ENCODE assay signal across 9 cellular contexts in genomic region chr12:75878382-75878720, GRCh38.
DNase-seq lines count a peak whose midpoint lies in the region; ATAC-seq, FAIRE-seq and TF ChIP-seq lines count a peak whose summit lies in the region.
"Had no signal": no experiment of that assay in that cellular context is flagged by ENCODE, and none has a peak within 500 bp of the region (broad histone marks: within the 10 kb centered on the region; RNA-seq: fewer than 3 reads in every experiment).

No MANE protein-coding gene starts in this region.

- H3K27ac ChIP-seq in ascending aorta (no peak overlapping the region), osteoblast (ENCODE audit: low read depth, low read length) (peak overlapping the region; percentile 62)

- H3K36me3 ChIP-seq in ascending aorta, result no peaks in the 10 kb centered on the region
- H3K36me3 ChIP-seq in osteoblast (ENCODE audit: insufficient read depth, low read length), result no peaks in the 10 kb centered on the region

- H3K4me2 ChIP-seq in osteoblast (ENCODE audit: insufficient read depth, low read length), result peak overlapping the region; percentile 75

- no peak overlapping the region for H2AFZ ChIP-seq in osteoblast (ENCODE audit: low read length)

- H3K27me3 ChIP-seq in ascending aorta (no peaks in the 10 kb centered on the region), osteoblast (ENCODE audit: insufficient read depth, low read length) (no peaks in the 10 kb centered on the region)

- no peak for TF ChIP-seq POLR2A in H54 (IDR thresholded peaks at IDR 0.05; ENCODE audit: low read depth, low read length)

- H3K9me3 ChIP-seq in ascending aorta, result no peaks in the 10 kb centered on the region
- no peaks in the 10 kb centered on the region for H3K9me3 ChIP-seq in osteoblast (ENCODE audit: low read depth, low read length)

- intact Hi-C loops in ascending aorta (cut with DNase I), result no loop called here

- H3K4me1 ChIP-seq in ascending aorta (peaks cover 0 to 4% of the 10 kb centered on the region in 2 donors), osteoblast (ENCODE audit: insufficient read depth, low read length) (peaks cover 14% of the 10 kb centered on the region)

- H4K20me1 ChIP-seq in osteoblast (ENCODE audit: insufficient read depth, low read length), result no peaks in the 10 kb centered on the region

- FAIRE-seq in H54 (lab: Jason Lieb, UNC), result peak; percentile 57

- no peak for ATAC-seq in HG02610 (IDR thresholded peaks at IDR 0.05; ENCODE audit: unreplicated experiment)

- H3K4me3 ChIP-seq in ascending aorta (peak overlapping the region; percentile 0 to 34), fibroblast of villous mesenchyme (ENCODE audit: low read depth, low read length) (peak overlapping the region; percentile 26), osteoblast (ENCODE audit: insufficient read depth, low read length) (no peak overlapping the region)

- no peaks in the 10 kb centered on the region for H3K79me2 ChIP-seq in osteoblast (ENCODE audit: insufficient read depth, low read length)

- DNase-seq in H54 (ENCODE audit: insufficient read length, low spot score), result no peak
- no peak for DNase-seq in ascending aorta (ENCODE audit: low spot score in 2 of 2)
- peak; percentile 95 for DNase-seq in fibroblast of villous mesenchyme (ENCODE audit: low read depth)
- DNase-seq in osteoblast (ENCODE audit: insufficient read length, low spot score, missing footprints), result no peak
- no peak for DNase-seq in activated T-cell treated with anti-CD3 and anti-CD28 coated beads, Interleukin-2, amount 50 U/mL, for 48 hours
- DNase-seq in D341Med (ENCODE audit: low spot score), result no peak
- no peak for DNase-seq in NCI-H2196 (lab: John Stamatoyannopoulos, UW; ENCODE audit: unreplicated experiment)
- DNase-seq: activated CD4-positive, alpha-beta T cell treated with anti-CD3 and anti-CD28 coated beads, Interleukin-2, amount 10 ng/mL, durations not matched to agents 7 days and 5 days had no signal

- no peak for TF ChIP-seq CTCF in ascending aorta (IDR thresholded peaks at IDR 0.05)
- TF ChIP-seq CTCF in fibroblast of villous mesenchyme (IDR thresholded peaks at IDR 0.05; ENCODE audit: insufficient read depth, low read depth, low read length), result no peak
- no peak for TF ChIP-seq CTCF in osteoblast (IDR thresholded peaks at IDR 0.05; ENCODE audit: extremely low read depth, low read depth, low read length)
